In genomic region chr21:36504067-36505058, GRCh38 we compare ENCODE assay signal across 8 cellular contexts. TPM values are rescaled to one million over a fixed set of nuclear protein-coding genes. Genes with fewer than 3 reads are reported as not detected.
DNase-seq lines count a peak whose midpoint lies in the region; ATAC-seq, FAIRE-seq and TF ChIP-seq lines count a peak whose summit lies in the region.

No MANE protein-coding gene starts in this region.

- peaks cover 10% of the 10 kb centered on the region for H3K27me3 Mint-ChIP-seq in activated naive CD8-positive, alpha-beta T cell treated with anti-CD3 and anti-CD28 coated beads for 36 hours

- H3K4me3 Mint-ChIP-seq in activated naive CD8-positive, alpha-beta T cell treated with anti-CD3 and anti-CD28 coated beads for 36 hours, result no peak overlapping the region

- ATAC-seq in HG03135 (IDR thresholded peaks at IDR 0.05; ENCODE audit: unreplicated experiment) (no peak), HG02798 (IDR thresholded peaks at IDR 0.05; ENCODE audit: poor library complexity, unreplicated experiment) (no peak)

- DNase-seq in Ammon's horn (ENCODE audit: low spot score) (peak; percentile 64), GM12891 (ENCODE audit: insufficient read length, low spot score) (no peak), NCI-H69 (lab: John Stamatoyannopoulos, UW) (peak; percentile 54), hepatic stellate cell (ENCODE audit: low spot score) (peak; percentile 19)
- peak; percentile 5 for DNase-seq in activated naive CD8-positive, alpha-beta T cell treated with anti-CD3 and anti-CD28 coated beads for 36 hours
- peak; percentile 50 for DNase-seq in stimulated activated CD4-positive, alpha-beta T cell treated with anti-CD3 and anti-CD28 coated beads, Interleukin-15, amount 100 ng/mL, for 24 hours

- no peaks in the 10 kb centered on the region for H3K9me3 Mint-ChIP-seq in activated naive CD8-positive, alpha-beta T cell treated with anti-CD3 and anti-CD28 coated beads for 36 hours

- no peaks in the 10 kb centered on the region for H3K36me3 Mint-ChIP-seq in activated naive CD8-positive, alpha-beta T cell treated with anti-CD3 and anti-CD28 coated beads for 36 hours

- no peak for TF ChIP-seq POLR2A in GM12891 (IDR thresholded peaks at IDR 0.05; ENCODE audit: low read depth, low read length)

- FAIRE-seq in GM12891 (lab: Jason Lieb, UNC), result peak; percentile 31

- H3K4me1 Mint-ChIP-seq in activated naive CD8-positive, alpha-beta T cell treated with anti-CD3 and anti-CD28 coated beads for 36 hours, result no peaks in the 10 kb centered on the region

- no peak overlapping the region for H3K27ac Mint-ChIP-seq in activated naive CD8-positive, alpha-beta T cell treated with anti-CD3 and anti-CD28 coated beads for 36 hours

TF ChIP-seq in GM12891, 5 proteins besides CTCF, POLR2A, EP300 and RAD21:
- TF ChIP-seq PAX5 (IDR thresholded peaks at IDR 0.05; ENCODE audit: insufficient read depth, low read length, severe bottlenecking) (no peak), TAF1 (IDR thresholded peaks at IDR 0.05; ENCODE audit: low read depth, low read length) (no peak), POU2F2 (IDR thresholded peaks at IDR 0.05; ENCODE audit: low read depth, low read length) (no peak), SPI1 (IDR thresholded peaks at IDR 0.05; ENCODE audit: low read depth, low read length) (no peak), POLR2AphosphoS5 (IDR thresholded peaks at IDR 0.05; ENCODE audit: low read depth, low read length) (no peak)

RNA-seq across cellular contexts. Expression of gene CLDN14, which starts 24.4 kb away (rescaled TPM):
- polyA plus RNA-seq in GM12891 (2012; ENCODE audit: low read depth, missing spikeins), result 13.8 TPM
- not detected for total RNA-seq in activated naive CD8-positive, alpha-beta T cell treated with anti-CD3 and anti-CD28 coated beads for 36 hours
